ENCODE assay signal across 27 cellular contexts in the genomic region with DNA sequence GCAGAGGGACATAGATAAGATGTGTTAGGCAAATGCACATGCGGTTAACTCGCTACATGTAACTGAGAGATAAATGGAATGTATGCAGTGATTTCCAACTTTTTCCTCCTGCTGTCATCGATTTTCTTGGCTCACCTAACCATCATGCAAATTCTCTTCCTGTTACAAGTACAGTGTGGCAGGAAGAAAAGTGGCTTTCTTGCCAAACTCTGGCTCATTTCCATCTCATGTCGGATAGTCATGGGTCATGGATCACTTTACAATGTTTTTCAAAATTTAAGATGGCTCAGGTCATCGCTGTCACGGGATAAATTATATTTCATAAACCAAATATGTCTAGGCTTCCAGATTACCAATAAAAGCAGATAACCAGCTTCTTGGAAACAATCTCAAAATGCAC. TPM values are rescaled to one million over a fixed set of nuclear protein-coding genes. Genes with fewer than 3 reads are reported as not detected.
"Had no signal": no experiment of that assay in that cellular context is flagged by ENCODE, and none has a peak within 500 bp of the region (broad histone marks: within the 10 kb centered on the region; RNA-seq: fewer than 3 reads in every experiment).

No MANE protein-coding gene starts in this region.

- H3K27me3 ChIP-seq: pancreas, right atrium auricular region, upper lobe of left lung had no signal

- H3K4me3 Mint-ChIP-seq: activated CD4-positive, alpha-beta memory T cell treated with anti-CD3 and anti-CD28 coated beads, Interleukin-2, amount 10 ng/mL, durations not matched to agents 7 days and 5 days; activated naive CD4-positive, alpha-beta T cell treated with anti-CD3 and anti-CD28 coated beads for 36 hours; activated naive CD8-positive, alpha-beta T cell treated with anti-CD3 and anti-CD28 coated beads, Interleukin-2, amount 10 ng/mL, durations not matched to agents 7 days and 5 days; activated T-cell treated with anti-CD3 and anti-CD28 coated beads, Interleukin-2, amount 50 U/mL, for 72 hours; nephron progenitor cell had no signal

- H3K27ac ChIP-seq: coronary artery, esophagus squamous epithelium, heart right ventricle, pancreas, psoas muscle, right atrium auricular region, spleen, thoracic aorta, upper lobe of left lung had no signal

- DNase-seq: activated CD4-positive, alpha-beta memory T cell treated with anti-CD3 and anti-CD28 coated beads, Interleukin-2, amount 10 ng/mL, durations not matched to agents 7 days and 5 days; activated CD4-positive, alpha-beta T cell treated with anti-CD3 and anti-CD28 coated beads for 48 hours; activated effector memory CD4-positive, alpha-beta T cell treated with Interleukin-2 at 50 U/mL for 16 hours; activated naive CD4-positive, alpha-beta T cell treated with anti-CD3 and anti-CD28 coated beads for 36 hours; activated naive CD8-positive, alpha-beta T cell treated with anti-CD3 and anti-CD28 coated beads, Interleukin-2, amount 10 ng/mL, durations not matched to agents 7 days and 5 days; activated T-cell treated with anti-CD3 and anti-CD28 coated beads, Interleukin-2, amount 50 U/mL, for 72 hours; amniotic stem cell; esophagus squamous epithelium; heart right ventricle; left colon; mesenchymal stem cell; mucosa of descending colon; nephron progenitor cell; pancreas; psoas muscle; spleen; stimulated activated CD4-positive, alpha-beta T cell treated with anti-CD3 and anti-CD28 coated beads, Interleukin-4, amount 100 ng/mL, for 1 hour; stimulated activated naive CD4-positive, alpha-beta T cell; T-helper 9 cell; upper lobe of left lung had no signal

- H3K27ac Mint-ChIP-seq: activated CD4-positive, alpha-beta memory T cell treated with anti-CD3 and anti-CD28 coated beads, Interleukin-2, amount 10 ng/mL, durations not matched to agents 7 days and 5 days; activated naive CD4-positive, alpha-beta T cell treated with anti-CD3 and anti-CD28 coated beads for 36 hours; activated naive CD8-positive, alpha-beta T cell treated with anti-CD3 and anti-CD28 coated beads, Interleukin-2, amount 10 ng/mL, durations not matched to agents 7 days and 5 days; activated T-cell treated with anti-CD3 and anti-CD28 coated beads, Interleukin-2, amount 50 U/mL, for 72 hours; nephron progenitor cell had no signal

- H3K9me3 ChIP-seq: esophagus squamous epithelium, mucosa of descending colon, pancreas, psoas muscle, right atrium auricular region, spleen, thoracic aorta, upper lobe of left lung had no signal

- ATAC-seq: activated T-cell treated with anti-CD3 and anti-CD28 coated beads, Interleukin-2, amount 50 U/mL, for 72 hours; heart right ventricle; left colon; mucosa of descending colon; psoas muscle had no signal

- H3K9me3 Mint-ChIP-seq: activated CD4-positive, alpha-beta memory T cell treated with anti-CD3 and anti-CD28 coated beads, Interleukin-2, amount 10 ng/mL, durations not matched to agents 7 days and 5 days; activated naive CD4-positive, alpha-beta T cell treated with anti-CD3 and anti-CD28 coated beads for 36 hours; activated naive CD8-positive, alpha-beta T cell treated with anti-CD3 and anti-CD28 coated beads, Interleukin-2, amount 10 ng/mL, durations not matched to agents 7 days and 5 days had no signal

- H3K36me3 Mint-ChIP-seq: activated naive CD8-positive, alpha-beta T cell treated with anti-CD3 and anti-CD28 coated beads, Interleukin-2, amount 10 ng/mL, durations not matched to agents 7 days and 5 days had no signal

- FAIRE-seq: bronchial epithelial cell, keratinocyte, pancreas had no signal

- H3K4me3 ChIP-seq: coronary artery, esophagus squamous epithelium, heart right ventricle, mucosa of descending colon, pancreas, psoas muscle, right atrium auricular region, spleen, thoracic aorta, upper lobe of left lung had no signal

- H3K27me3 Mint-ChIP-seq: activated CD4-positive, alpha-beta memory T cell treated with anti-CD3 and anti-CD28 coated beads, Interleukin-2, amount 10 ng/mL, durations not matched to agents 7 days and 5 days; activated naive CD8-positive, alpha-beta T cell treated with anti-CD3 and anti-CD28 coated beads, Interleukin-2, amount 10 ng/mL, durations not matched to agents 7 days and 5 days had no signal

- H3K4me1 ChIP-seq: esophagus squamous epithelium, heart right ventricle, pancreas, psoas muscle, right atrium auricular region, spleen, upper lobe of left lung had no signal

- H3K36me3 ChIP-seq: esophagus squamous epithelium, heart right ventricle, pancreas, right atrium auricular region, spleen, thoracic aorta, upper lobe of left lung had no signal

- H3K4me1 Mint-ChIP-seq: activated CD4-positive, alpha-beta memory T cell treated with anti-CD3 and anti-CD28 coated beads, Interleukin-2, amount 10 ng/mL, durations not matched to agents 7 days and 5 days; activated naive CD8-positive, alpha-beta T cell treated with anti-CD3 and anti-CD28 coated beads, Interleukin-2, amount 10 ng/mL, durations not matched to agents 7 days and 5 days; nephron progenitor cell had no signal

RNA-seq across cellular contexts. Expression of gene ADAMTS18, which starts 47.8 kb away (rescaled TPM):
- total RNA-seq: activated CD4-positive, alpha-beta memory T cell treated with anti-CD3 and anti-CD28 coated beads, Interleukin-2, amount 10 ng/mL, durations not matched to agents 7 days and 5 days; activated naive CD4-positive, alpha-beta T cell treated with anti-CD3 and anti-CD28 coated beads for 36 hours; activated naive CD8-positive, alpha-beta T cell treated with anti-CD3 and anti-CD28 coated beads, Interleukin-2, amount 10 ng/mL, durations not matched to agents 7 days and 5 days; activated T-cell treated with anti-CD3 and anti-CD28 coated beads, Interleukin-2, amount 50 U/mL, for 72 hours; bronchial epithelial cell; esophagus squamous epithelium; fibroblast of villous mesenchyme; right atrium auricular region; spleen; T-helper 1 cell treated with Interleukin-12 subunit alpha and Interleukin-12 subunit beta and Interleukin-4 antibody, amounts not matched to agents 30 ng/mL and 1 ng/mL, for 36 hours had no signal
- polyA plus RNA-seq: keratinocyte, spleen had no signal
